12 cellular contexts compared by ENCODE assay signal in the genomic region with DNA sequence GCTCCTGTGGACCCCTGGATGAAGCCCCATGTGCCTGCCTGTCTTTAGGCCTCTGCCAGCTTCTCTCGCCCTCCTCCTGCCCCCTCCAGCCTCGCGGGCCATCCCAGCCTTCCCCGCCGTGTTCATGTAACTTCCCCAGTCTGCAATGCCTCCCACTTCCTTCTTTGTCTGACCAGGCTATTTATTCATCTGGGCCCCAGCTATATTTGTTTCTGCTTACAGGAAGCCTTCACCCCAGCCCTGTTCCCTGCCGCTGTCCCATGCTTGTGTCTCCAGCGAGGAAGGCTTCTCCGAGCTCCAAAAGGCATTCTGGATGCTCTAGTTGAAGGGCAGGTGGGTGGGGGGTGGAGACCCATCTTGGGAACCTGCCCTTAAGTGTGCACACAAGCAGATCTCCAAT. TPM values are rescaled to one million over a fixed set of nuclear protein-coding genes. Genes with fewer than 3 reads are reported as not detected.
A peak's percentile ranks its signal among the peaks of the same experiment; 100 is the strongest.
DNase-seq lines count a peak whose midpoint lies in the region; ATAC-seq and TF ChIP-seq lines count a peak whose summit lies in the region.
"Had no signal": no experiment of that assay in that cellular context is flagged by ENCODE, and none has a peak within 500 bp of the region (broad histone marks: within the 10 kb centered on the region; RNA-seq: fewer than 3 reads in every experiment).

No MANE protein-coding gene starts in this region.

- no peak overlapping the region for H3K4me3 Mint-ChIP-seq in activated naive CD4-positive, alpha-beta T cell treated with anti-CD3 and anti-CD28 coated beads for 36 hours
- H3K4me3 Mint-ChIP-seq: WTC11 had no signal

- DNase-seq in Right ventricle myocardium inferior (ENCODE audit: missing footprints) (peak; percentile 83), left ventricle myocardium inferior (no peak), SKM-1 (lab: John Stamatoyannopoulos, UW; ENCODE audit: unreplicated experiment) (peak; percentile 80), hippocampal formation (lab: John Stamatoyannopoulos, UW) (peak; percentile 17 to 38), NCI-H1105 treated with DMSO at 0.1 percent for 48 hours (lab: John Stamatoyannopoulos, UW) (no peak)
- DNase-seq in activated naive CD4-positive, alpha-beta T cell treated with anti-CD3 and anti-CD28 coated beads for 36 hours: no peak
- DNase-seq: ACHN, NCI-H1930 had no signal

- no peaks in the 10 kb centered on the region for H3K9me3 ChIP-seq in left ventricle myocardium inferior (replicated peaks)
- H3K9me3 ChIP-seq: tibial nerve had no signal

- no peak overlapping the region for H3K27ac Mint-ChIP-seq in activated naive CD4-positive, alpha-beta T cell treated with anti-CD3 and anti-CD28 coated beads for 36 hours
- H3K27ac Mint-ChIP-seq: WTC11 had no signal

- intact Hi-C loops in Right ventricle myocardium inferior (cut with DNase I): no loop called here
- intact Hi-C loops in left ventricle myocardium inferior (cut with micrococcal nuclease): no loop called here
- intact Hi-C loops in activated naive CD4-positive, alpha-beta T cell treated with anti-CD3 and anti-CD28 coated beads for 36 hours (cut with micrococcal nuclease): no loop called here

- H3K4me1 Mint-ChIP-seq in activated naive CD4-positive, alpha-beta T cell treated with anti-CD3 and anti-CD28 coated beads for 36 hours (ENCODE audit: low read depth): peaks cover 2% of the 10 kb centered on the region

- H3K4me3 ChIP-seq in left ventricle myocardium inferior: no peak overlapping the region
- H3K4me3 ChIP-seq: tibial nerve had no signal

- peaks cover 35% of the 10 kb centered on the region for H3K27me3 ChIP-seq in left ventricle myocardium inferior (ENCODE audit: low read depth)
- H3K27me3 ChIP-seq: tibial nerve had no signal

- H3K9me3 Mint-ChIP-seq in activated naive CD4-positive, alpha-beta T cell treated with anti-CD3 and anti-CD28 coated beads for 36 hours: no peaks in the 10 kb centered on the region

- H3K4me1 ChIP-seq in left ventricle myocardium inferior: no peaks in the 10 kb centered on the region

- H3K27me3 Mint-ChIP-seq in activated naive CD4-positive, alpha-beta T cell treated with anti-CD3 and anti-CD28 coated beads for 36 hours (ENCODE audit: low read depth): no peaks in the 10 kb centered on the region

- H3K36me3 ChIP-seq in left ventricle myocardium inferior: peaks cover 11% of the 10 kb centered on the region

- CTCF ChIA-PET in activated naive CD4-positive, alpha-beta T cell treated with anti-CD3 and anti-CD28 coated beads for 36 hours (lab: Charles Lee): interaction anchor here (0.9 kb wide), 1 partner anchor 178 kb away, joined by 5 read pairs; no protein-coding TSS in a partner anchor

- ATAC-seq in Right ventricle myocardium inferior (peak; percentile 38), HG03139 (IDR thresholded peaks at IDR 0.05; ENCODE audit: unreplicated experiment) (no peak)
- ATAC-seq: WTC11 had no signal

- peaks cover 11% of the 10 kb centered on the region for H3K36me3 Mint-ChIP-seq in activated naive CD4-positive, alpha-beta T cell treated with anti-CD3 and anti-CD28 coated beads for 36 hours (ENCODE audit: low read depth)

- H3K27ac ChIP-seq in left ventricle myocardium inferior (replicated peaks): no peak overlapping the region
- peak overlapping the region; percentile 20 for H3K27ac ChIP-seq in temporal lobe (ENCODE audit: low read depth, low read length)

- no peak for TF ChIP-seq CTCF in left ventricle myocardium inferior (IDR thresholded peaks at IDR 0.05; ENCODE audit: borderline replicate concordance)

RNA-seq across cellular contexts. Expression of gene C3, which starts 7.9 kb away (rescaled TPM):
- total RNA-seq in Right ventricle myocardium inferior: 482 TPM
- 133 TPM for total RNA-seq in left ventricle myocardium inferior
- 8.9 TPM for total RNA-seq in temporal lobe
- total RNA-seq in activated naive CD4-positive, alpha-beta T cell treated with anti-CD3 and anti-CD28 coated beads for 36 hours: under 1 TPM; 0.81 to 0.94 TPM

RNA-seq across cellular contexts. Expression of gene GPR108, which starts 9.0 kb away (rescaled TPM):
- 23.9 TPM for total RNA-seq in Right ventricle myocardium inferior
- 22.4 TPM for total RNA-seq in left ventricle myocardium inferior
- 11.6 TPM for total RNA-seq in temporal lobe
- 10 to 100 TPM; 54.0 to 59.9 TPM for total RNA-seq in activated naive CD4-positive, alpha-beta T cell treated with anti-CD3 and anti-CD28 coated beads for 36 hours

RNA-seq across cellular contexts. Expression of gene TRIP10, which starts 11.1 kb away (rescaled TPM):
- total RNA-seq in Right ventricle myocardium inferior (147 TPM), left ventricle myocardium inferior (133 TPM), temporal lobe (2.2 TPM)
- 10 to 100 TPM; 56.2 to 61.1 TPM for total RNA-seq in activated naive CD4-positive, alpha-beta T cell treated with anti-CD3 and anti-CD28 coated beads for 36 hours

RNA-seq across cellular contexts. Expression of gene SH2D3A, which starts 38.9 kb away (rescaled TPM):
- total RNA-seq in Right ventricle myocardium inferior (not detected), left ventricle myocardium inferior (0.14 TPM), temporal lobe (under 0.01 TPM)
- total RNA-seq in activated naive CD4-positive, alpha-beta T cell treated with anti-CD3 and anti-CD28 coated beads for 36 hours: 10 to 100 TPM; 23.2 to 24.9 TPM

RNA-seq across cellular contexts. Expression of gene VAV1, which starts 44.2 kb away (rescaled TPM):
- total RNA-seq in Right ventricle myocardium inferior (3.1 TPM), left ventricle myocardium inferior (1.8 TPM), temporal lobe (0.98 TPM)
- total RNA-seq in activated naive CD4-positive, alpha-beta T cell treated with anti-CD3 and anti-CD28 coated beads for 36 hours: 100 to 1,000 TPM in 1 of 2 experiments, 10 to 100 TPM in 1; 93.6 to 103 TPM

Comparison
In these comparisons a context has a peak if more than half of its experiments do, and no peak if none do; other contexts are left out.
1. DNase-seq: peak in Right ventricle myocardium inferior (single experiment), SKM-1 (single experiment) and hippocampal formation (2 of 2); none in left ventricle myocardium inferior (single experiment), activated naive CD4-positive, alpha-beta T cell treated with anti-CD3 and anti-CD28 coated beads for 36 hours (single experiment) and NCI-H1105 treated with DMSO at 0.1 percent for 48 hours (single experiment).
2. RNA of gene C3, which starts 7.9 kb away (total RNA-seq): 482 TPM in Right ventricle myocardium inferior (single experiment) and 133 TPM in left ventricle myocardium inferior (single experiment); 8.9 TPM in temporal lobe (single experiment) and 0.81 to 0.94 TPM in activated naive CD4-positive, alpha-beta T cell treated with anti-CD3 and anti-CD28 coated beads for 36 hours; every median in the first group is over 10 times any median in the second.
3. RNA of gene TRIP10, which starts 11.1 kb away (total RNA-seq): 147 TPM in Right ventricle myocardium inferior (single experiment), 133 TPM in left ventricle myocardium inferior (single experiment) and 56.2 to 61.1 TPM in activated naive CD4-positive, alpha-beta T cell treated with anti-CD3 and anti-CD28 coated beads for 36 hours; 2.2 TPM in temporal lobe (single experiment); every median in the first group is over 10 times any median in the second.